In genomic region chr10:49844775-49845561, GRCh38 we compare ENCODE assay signal across 15 cellular contexts.
DNase-seq lines count a peak whose midpoint lies in the region; ATAC-seq, FAIRE-seq and TF ChIP-seq lines count a peak whose summit lies in the region.
"Had no signal": no experiment of that assay in that cellular context is flagged by ENCODE, and none has a peak within 500 bp of the region (broad histone marks: within the 10 kb centered on the region; RNA-seq: fewer than 3 reads in every experiment).

No MANE protein-coding gene starts in this region.

- H3K27ac ChIP-seq in pancreas: no peak overlapping the region
- H3K27ac ChIP-seq: neural progenitor cell, skin epidermis, testis had no signal

- DNase-seq in GM03348 (ENCODE audit: low spot score): peak; percentile 12
- DNase-seq in LNCaP clone FGC (ENCODE audit: low read depth): peak; percentile 74
- DNase-seq in choroid plexus epithelial cell (ENCODE audit: low read depth): peak; percentile 74
- DNase-seq in pancreas: no peak
- no peak for DNase-seq in RKO (ENCODE audit: low spot score)
- DNase-seq in stimulated activated CD4-positive, alpha-beta T cell treated with anti-CD3 and anti-CD28 coated beads, Interleukin-2, amount 100 ng/mL, for 24 hours: no peak
- no peak for DNase-seq in NCI-H1930 (lab: John Stamatoyannopoulos, UW)
- DNase-seq in GM12892 (ENCODE audit: insufficient read length): no peak
- DNase-seq: activated naive CD8-positive, alpha-beta T cell treated with anti-CD3 and anti-CD28 coated beads, Interleukin-2, amount 10 ng/mL, durations not matched to agents 7 days and 5 days; NCI-H1048; NCI-H524 treated with DMSO at 0.1 percent for 48 hours; testis had no signal

- TF ChIP-seq CTCF in LNCaP clone FGC (IDR thresholded peaks at IDR 0.05; ENCODE audit: control insufficient read depth, extremely low read depth, insufficient read depth): no peak
- TF ChIP-seq CTCF in choroid plexus epithelial cell (conservative IDR thresholded peaks at IDR 0.05; ENCODE audit: low read depth, low read length): no peak
- TF ChIP-seq CTCF in pancreas (IDR thresholded peaks at IDR 0.05): no peak

- ATAC-seq in pancreas: peak; percentile 25 to 61 (median 46)
- ATAC-seq: Right ventricle myocardium inferior had no signal

- 80 to 82% methylated on average over 6 of the region's 6 CpGs for WGBS in pancreas, 2 donors

- peaks cover 0 to 5% (median 0%) of the 10 kb centered on the region in 3 donors for H3K4me1 ChIP-seq in pancreas
- H3K4me1 ChIP-seq: neural progenitor cell, testis had no signal

- H3K9me3 ChIP-seq in pancreas: no peaks in the 10 kb centered on the region
- H3K9me3 ChIP-seq: testis had no signal

- no peaks in the 10 kb centered on the region for H3K36me3 ChIP-seq in pancreas

- no peak for TF ChIP-seq POLR2A in GM12892 (IDR thresholded peaks at IDR 0.05; ENCODE audit: low read depth, low read length)

- FAIRE-seq in pancreas (lab: Jason Lieb, UNC): no peak
- no peak for FAIRE-seq in GM12892 (lab: Jason Lieb, UNC)

- H3K4me3 ChIP-seq in LNCaP clone FGC (ENCODE audit: low read depth, low read length): no peak overlapping the region
- H3K4me3 ChIP-seq in choroid plexus epithelial cell (ENCODE audit: low read depth, low read length): no peak overlapping the region
- no peak overlapping the region for H3K4me3 ChIP-seq in pancreas
- H3K4me3 ChIP-seq: neural progenitor cell, skin epidermis, testis had no signal

- no peaks in the 10 kb centered on the region for H3K27me3 ChIP-seq in pancreas
- H3K27me3 ChIP-seq: neural progenitor cell, testis had no signal

- intact Hi-C loops in pancreas (cut with DNase I): no loop called here

Comparison
In these comparisons a context has a peak if more than half of its experiments do, and no peak if none do; other contexts are left out.
1. DNase-seq: peak in GM03348 (single experiment), LNCaP clone FGC (single experiment) and choroid plexus epithelial cell (single experiment); none in pancreas (0 of 6), RKO (single experiment), stimulated activated CD4-positive, alpha-beta T cell treated with anti-CD3 and anti-CD28 coated beads, Interleukin-2, amount 100 ng/mL, for 24 hours (0 of 2), NCI-H1930 (0 of 2) and GM12892 (single experiment).